ENCODE assay signal across 1 cellular context in the genomic region with DNA sequence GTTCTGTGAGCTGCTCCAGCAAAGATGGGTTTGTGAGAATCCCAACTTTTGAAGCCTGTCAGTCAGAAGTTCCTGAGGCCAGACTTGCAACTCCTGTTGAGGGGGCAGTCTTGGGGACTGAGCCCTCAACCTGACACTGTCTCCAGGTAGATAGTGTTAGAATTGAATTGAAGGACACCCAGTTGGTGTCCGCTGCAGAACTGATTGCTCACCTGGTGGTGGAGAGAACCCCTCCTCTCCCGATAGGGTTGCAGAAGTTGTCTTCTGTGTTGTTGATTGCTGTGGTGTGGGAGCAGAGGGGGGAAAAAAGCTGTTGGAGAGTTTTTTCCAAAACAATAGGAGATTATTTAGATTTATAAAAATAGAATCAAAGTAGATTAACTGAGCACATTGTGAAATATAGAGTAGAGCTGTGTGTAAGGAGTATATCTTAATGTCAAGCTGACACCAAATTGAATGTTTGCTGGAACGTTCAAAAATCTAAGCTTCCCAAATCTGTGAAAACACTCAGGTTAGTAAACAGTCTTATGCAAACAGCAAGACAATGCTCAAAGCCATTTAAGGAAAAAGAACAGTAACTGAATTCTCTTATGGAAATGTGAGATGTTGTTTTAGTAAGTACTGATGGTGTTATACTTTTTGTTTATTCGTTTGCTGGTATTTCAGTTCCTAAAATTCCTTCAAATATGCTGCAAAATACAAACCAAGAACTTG.
TF ChIP-seq lines count a peak whose summit lies in the region.

No MANE protein-coding gene starts in this region.

TF ChIP-seq in GM12891, 5 proteins besides CTCF, POLR2A, EP300 and RAD21:
- TF ChIP-seq TAF1 (IDR thresholded peaks at IDR 0.05; ENCODE audit: low read depth, low read length) (no peak), POLR2AphosphoS5 (IDR thresholded peaks at IDR 0.05; ENCODE audit: low read depth, low read length) (no peak), SPI1 (IDR thresholded peaks at IDR 0.05; ENCODE audit: low read depth, low read length) (no peak), PAX5 (IDR thresholded peaks at IDR 0.05; ENCODE audit: insufficient read depth, low read length, severe bottlenecking) (no peak), POU2F2 (IDR thresholded peaks at IDR 0.05; ENCODE audit: low read depth, low read length) (no peak)
